Comparison of ENCODE assay signal across 12 cellular contexts in the genomic region with DNA sequence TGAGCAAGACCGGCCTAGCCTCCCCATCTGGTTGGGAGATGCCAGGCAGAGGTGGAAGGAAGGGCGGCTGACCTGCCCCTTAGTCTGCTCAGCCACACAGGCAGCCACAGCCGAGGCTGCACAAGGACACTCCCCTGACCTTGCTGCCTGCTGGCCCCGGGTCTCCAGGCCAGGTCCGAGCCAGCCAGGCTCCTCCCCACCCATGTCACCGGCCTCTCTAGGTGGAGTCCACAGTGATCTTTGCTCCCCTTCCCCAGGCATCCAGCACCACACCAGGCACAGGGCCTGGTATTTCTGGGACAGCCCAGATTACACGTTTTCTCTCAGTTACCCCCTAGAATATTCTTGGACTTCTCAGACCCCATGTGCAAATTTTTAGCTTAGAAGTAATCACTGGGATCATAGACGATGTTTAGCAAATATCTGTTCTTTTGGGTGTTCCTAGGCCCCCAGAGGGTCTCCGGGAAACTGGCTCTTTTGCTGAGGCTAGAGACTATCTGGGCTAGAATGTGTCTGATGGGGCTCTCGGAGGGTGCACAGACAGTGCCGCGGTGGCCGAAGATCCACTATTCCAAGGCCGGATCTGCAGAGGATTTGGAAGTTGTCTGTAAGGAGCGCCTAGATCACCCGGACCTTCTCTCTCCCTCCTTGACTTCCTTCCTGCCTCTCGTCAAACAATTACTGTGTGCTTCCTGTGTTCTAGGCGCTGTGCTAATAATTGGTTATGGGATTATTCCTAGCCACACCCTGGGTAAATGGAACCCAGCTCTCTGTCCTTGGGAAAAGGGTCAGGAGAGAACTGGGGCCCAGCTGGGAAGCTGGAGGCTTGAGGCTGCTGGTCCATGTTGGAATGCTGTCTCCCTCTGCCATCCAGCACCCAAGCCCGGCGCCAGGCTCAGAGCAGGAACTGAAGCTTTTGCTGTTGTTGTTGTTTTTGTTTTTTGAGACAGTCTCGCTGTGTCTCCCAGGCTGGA. TPM values are rescaled to one million over a fixed set of nuclear protein-coding genes. Genes with fewer than 3 reads are reported as not detected.
DNase-seq lines count a peak whose midpoint lies in the region; ATAC-seq, FAIRE-seq and TF ChIP-seq lines count a peak whose summit lies in the region.
"Had no signal": no experiment of that assay in that cellular context is flagged by ENCODE, and none has a peak within 500 bp of the region (broad histone marks: within the 10 kb centered on the region; RNA-seq: fewer than 3 reads in every experiment).

No MANE protein-coding gene starts in this region.

- H3K23ac ChIP-seq in H1 (ENCODE audit: insufficient read length): no peak overlapping the region

- peaks cover 0 to 4% (median 0%) of the 10 kb centered on the region in 8 donors for H3K9me3 Mint-ChIP-seq in CD4-positive, alpha-beta memory T cell

- H3K36me3 Mint-ChIP-seq in CD4-positive, alpha-beta memory T cell: peaks cover 25 to 29% of the 10 kb centered on the region in 2 donors

- H3K4me3 ChIP-seq in CD4-positive, alpha-beta memory T cell (ENCODE audit: low read length in 2 of 2): no peak overlapping the region
- H3K4me3 ChIP-seq in MM.1S (ENCODE audit: low read length) (no peak overlapping the region), H1 (ENCODE audit: extremely low read depth in 1 of 4, insufficient read depth in 2 of 4, low read depth in 3 of 4, low read length in 4 of 4) (no peak overlapping the region), parathyroid adenoma (ENCODE audit: low read depth, low read length) (no peak overlapping the region)
- H3K4me3 ChIP-seq: SK-N-MC had no signal

- peak overlapping the region; percentile 66 to 95 (median 90) for H3K27ac Mint-ChIP-seq in CD4-positive, alpha-beta memory T cell

- no peak overlapping the region for H3K9ac ChIP-seq in MM.1S (ENCODE audit: low read length)
- H3K9ac ChIP-seq in H1 (replicated peaks in 1 of 4; ENCODE audit: extremely low read depth in 1 of 4, low read depth in 3 of 4, low read length in 3 of 4): no peak overlapping the region
- H3K9ac ChIP-seq in parathyroid adenoma: no peak overlapping the region

- peaks cover 11% of the 10 kb centered on the region for H3K36me3 ChIP-seq in CD4-positive, alpha-beta memory T cell (ENCODE audit: insufficient read depth, low read length)
- H3K36me3 ChIP-seq in MM.1S (replicated peaks; ENCODE audit: insufficient read depth, low read length) (no peaks in the 10 kb centered on the region), H1 (ENCODE audit: control insufficient read depth in 2 of 4, insufficient read depth in 4 of 4, low read length in 3 of 4) (no peaks in the 10 kb centered on the region), parathyroid adenoma (ENCODE audit: control insufficient read depth, insufficient read depth, low read length) (no peaks in the 10 kb centered on the region)

- H2BK15ac ChIP-seq in H1 (ENCODE audit: low read length): no peak overlapping the region

- H4K5ac ChIP-seq in H1 (ENCODE audit: insufficient read length, low read depth, low read length): no peak overlapping the region

- no peak for TF ChIP-seq RAD21 in H1 (IDR thresholded peaks at IDR 0.05 in 1 of 2, conservative IDR thresholded peaks at IDR 0.05 in 1 of 2; ENCODE audit: low read depth in 2 of 2, low read length in 2 of 2)

- H3K9me2 ChIP-seq in MM.1S (replicated peaks; ENCODE audit: insufficient read depth, low read length): no peaks in the 10 kb centered on the region

- H3K14ac ChIP-seq in H1 (ENCODE audit: insufficient read length): no peak overlapping the region

- no peak overlapping the region for H2AFZ ChIP-seq in MM.1S (ENCODE audit: low read length)
- H2AFZ ChIP-seq in H1 (ENCODE audit: low read length): no peak overlapping the region
- no peak overlapping the region for H2AFZ ChIP-seq in parathyroid adenoma

- no peak overlapping the region for H3K18ac ChIP-seq in H1 (ENCODE audit: extremely low read depth, low read length)

- WGBS in H1 (ENCODE audit: extremely low coverage in 1 of 2, insufficient coverage in 1 of 2, insufficient read length in 1 of 2, insufficient replicate concordance in 2 of 2, low coverage in 1 of 2, low lambda C conversion rate in 2 of 2, missing lambda C conversion rate in 1 of 2), 2 experiments: 91% methylated on average over 20 of the region's 21 CpGs; no CpG with 5 or more reads in 1 of the 2 experiments

- H3K23me2 ChIP-seq in H1 (ENCODE audit: low read depth, low read length): peaks cover 4% of the 10 kb centered on the region; the same call in 1 of the 2 replicates

- no peaks in the 10 kb centered on the region; the same call in none of the 2 replicates for H3K79me1 ChIP-seq in H1 (ENCODE audit: low read depth, low read length)

- CTCF ChIA-PET in CD4-positive, alpha-beta memory T cell (lab: Charles Lee; ENCODE audit: partially characterized antibody): interaction anchor here (1.5 to 11.4 kb wide), 4 partner anchors 9 to 96 kb away, joined by 3 to 208 read pairs (median 4); partner anchors contain the start of gene HPCAL1
- CTCF ChIA-PET in H1 (lab: Charles Lee; ENCODE audit: partially characterized antibody): interaction anchor here (1.1 to 1.2 kb wide), 2 partner anchors 16 to 17 kb away, joined by 3 read pairs; no protein-coding TSS in a partner anchor

- peak overlapping the region; percentile 23; the same call in 1 of the 2 replicates for H4K8ac ChIP-seq in H1 (ENCODE audit: extremely low read depth, insufficient read depth, low read length)

- intact Hi-C loops in CD4-positive, alpha-beta memory T cell (cut with micrococcal nuclease): no loop called here

- H3K4me3 Mint-ChIP-seq in CD4-positive, alpha-beta memory T cell: peak overlapping the region in 7 of 8 donors; percentile 25 to 73 (median 37)

- H3F3A ChIP-seq in MM.1S (ENCODE audit: insufficient read depth, low read length): no peaks in the 10 kb centered on the region

- H3K4me2 ChIP-seq in MM.1S (ENCODE audit: low read depth, low read length) (0 out of 2 replicates have a peak overlapping the region, but pooled peaks have one; percentile 29), H1 (ENCODE audit: insufficient read depth in 1 of 2, low read depth in 2 of 2, low read length in 2 of 2) (no peak overlapping the region), parathyroid adenoma (ENCODE audit: low read length) (no peak overlapping the region)

- TF ChIP-seq CTCF in MM.1S (IDR thresholded peaks at IDR 0.05; ENCODE audit: low read length) (no peak), H1 (IDR thresholded peaks at IDR 0.05; ENCODE audit: control extremely low read depth in 1 of 3, insufficient read depth in 1 of 3, low read depth in 1 of 3, low read length in 3 of 3) (no peak), parathyroid adenoma (IDR thresholded peaks at IDR 0.05) (no peak)

- H3K9me3 ChIP-seq in CD4-positive, alpha-beta memory T cell (ENCODE audit: control insufficient read depth in 1 of 2, low read length in 2 of 2): no peaks in the 10 kb centered on the region
- no peaks in the 10 kb centered on the region for H3K9me3 ChIP-seq in MM.1S (replicated peaks; ENCODE audit: insufficient read depth, low read length)
- no peaks in the 10 kb centered on the region for H3K9me3 ChIP-seq in H1 (ENCODE audit: insufficient read depth in 2 of 2, low read depth in 1 of 2, low read length in 1 of 2)
- no peaks in the 10 kb centered on the region for H3K9me3 ChIP-seq in parathyroid adenoma (ENCODE audit: control insufficient read depth, low read length)

- no peak overlapping the region for H3K56ac ChIP-seq in H1 (replicated peaks; ENCODE audit: insufficient read length, low read depth, low read length)

- no peak overlapping the region for H2BK120ac ChIP-seq in H1 (replicated peaks; ENCODE audit: low read depth, low read length)

- H3K79me2 ChIP-seq in MM.1S (ENCODE audit: low read length) (peaks cover 61% of the 10 kb centered on the region), H1 (ENCODE audit: control insufficient read depth in 1 of 2, insufficient read depth in 2 of 2, low read length in 2 of 2) (no peaks in the 10 kb centered on the region), parathyroid adenoma (no peaks in the 10 kb centered on the region)

- peaks cover 32% of the 10 kb centered on the region for H3K4me1 ChIP-seq in CD4-positive, alpha-beta memory T cell (ENCODE audit: insufficient read depth, low read length)
- H3K4me1 ChIP-seq in MM.1S (ENCODE audit: low read length) (peaks cover 24% of the 10 kb centered on the region), H1 (replicated peaks in 1 of 4; ENCODE audit: control insufficient read depth in 3 of 4, insufficient read depth in 4 of 4, low read length in 3 of 4) (no peaks in the 10 kb centered on the region; a peak in 1 of 7 replicates), parathyroid adenoma (peaks cover 6% of the 10 kb centered on the region)

- no peak for DNase-seq in CD4-positive, alpha-beta memory T cell
- DNase-seq in MM.1S: no peak
- DNase-seq in H1 (ENCODE audit: low read depth in 1 of 2, low spot score in 2 of 2): no peak
- no peak for DNase-seq in NCI-H2029 treated with DMSO at 0.1 percent for 48 hours (lab: John Stamatoyannopoulos, UW)
- no peak for DNase-seq in NK-92 treated with Interleukin-12 subunit alpha and Interleukin-12 subunit beta, amount 100 ng/mL, for 24 hours (lab: John Stamatoyannopoulos, UW)
- DNase-seq: DMS53, H7, NCI-H1930 had no signal

- H2BK20ac ChIP-seq in H1 (ENCODE audit: low read length): no peak overlapping the region

- TF ChIP-seq POLR2A in H1 (IDR thresholded peaks at IDR 0.05; ENCODE audit: control extremely low read depth in 1 of 2, low read depth in 2 of 2, low read length in 2 of 2): no peak

- H2AK5ac ChIP-seq in H1 (ENCODE audit: low read depth, low read length): no peak overlapping the region

- H3K27me3 ChIP-seq in CD4-positive, alpha-beta memory T cell (ENCODE audit: insufficient read depth, low read length): no peaks in the 10 kb centered on the region
- no peaks in the 10 kb centered on the region for H3K27me3 ChIP-seq in MM.1S (replicated peaks; ENCODE audit: insufficient read depth, low read length)
- H3K27me3 ChIP-seq in H1 (replicated peaks in 1 of 4; ENCODE audit: control insufficient read depth in 3 of 4, extremely low read depth in 1 of 4, insufficient read depth in 3 of 4, low read length in 3 of 4): no peaks in the 10 kb centered on the region
- no peaks in the 10 kb centered on the region for H3K27me3 ChIP-seq in parathyroid adenoma (ENCODE audit: control insufficient read depth, insufficient read depth, low read length)

- ATAC-seq in SK-N-SH treated with all-trans-retinoic acid at 6 μM for 48 hours (no peak), GM19324 (IDR thresholded peaks at IDR 0.05; ENCODE audit: low FRiP score, unreplicated experiment) (no peak)

- H3K4ac ChIP-seq in H1 (replicated peaks; ENCODE audit: insufficient read length, low read depth, low read length): no peak overlapping the region

- H2BK5ac ChIP-seq in H1 (ENCODE audit: low read depth, low read length): no peak overlapping the region; the same call in 1 of the 2 replicates

- H2BK12ac ChIP-seq in H1 (ENCODE audit: low read depth, low read length): no peak overlapping the region

- peaks cover 17 to 40% (median 30%) of the 10 kb centered on the region in 4 donors for H3K4me1 Mint-ChIP-seq in CD4-positive, alpha-beta memory T cell

- FAIRE-seq in H1 (lab: Jason Lieb, UNC): no peak

- no peak overlapping the region for H4K91ac ChIP-seq in H1 (replicated peaks; ENCODE audit: insufficient read length, low read length)

- peak overlapping the region; percentile 4 for H3K27ac ChIP-seq in CD4-positive, alpha-beta memory T cell (ENCODE audit: low read depth, low read length)
- no peak overlapping the region for H3K27ac ChIP-seq in MM.1S (ENCODE audit: low read length)
- no peak overlapping the region for H3K27ac ChIP-seq in H1 (ENCODE audit: low read depth, low read length)
- H3K27ac ChIP-seq in parathyroid adenoma: peak overlapping the region; percentile 1
- H3K27ac ChIP-seq: SK-N-MC had no signal

- POLR2A ChIA-PET in CD4-positive, alpha-beta memory T cell (lab: Charles Lee; ENCODE audit: partially characterized antibody): interaction anchor here (1.5 kb wide), 1 partner anchor 18 kb away, joined by 4 read pairs; no protein-coding TSS in a partner anchor
- POLR2A ChIA-PET in H1 (lab: Charles Lee; ENCODE audit: partially characterized antibody): no interaction called here

- no peaks in the 10 kb centered on the region for H3K27me3 Mint-ChIP-seq in CD4-positive, alpha-beta memory T cell

- no peaks in the 10 kb centered on the region for H4K20me1 ChIP-seq in MM.1S (ENCODE audit: insufficient read depth, low read length)
- H4K20me1 ChIP-seq in H1 (replicated peaks in 1 of 2; ENCODE audit: control insufficient read depth in 1 of 2, insufficient read depth in 2 of 2, low read length in 2 of 2): no peaks in the 10 kb centered on the region

- TF ChIP-seq EP300 in H1 (IDR thresholded peaks at IDR 0.05; ENCODE audit: borderline replicate concordance in 1 of 2, low read depth in 2 of 2, low read length in 2 of 2): no peak

RNA-seq across cellular contexts. Expression of gene ODC1, which starts 46.9 kb away (rescaled TPM):
- 10 to 100 TPM; 32.5 to 35.4 TPM for total RNA-seq in CD4-positive, alpha-beta memory T cell
- 10 to 100 TPM; 54.3 to 63.5 TPM for polyA plus RNA-seq in CD4-positive, alpha-beta memory T cell
- 73.6 and 76.7 TPM in 2 replicates for total RNA-seq in H1 (2021; fragmentation: NEBNext Ultra II Directional; extraction: Animal tissue kit (Norgen Biotek cat#: 25700))
- 39.9 and 57.2 TPM in 2 replicates for polyA plus RNA-seq in H1 (2011; rRNA removed)
- 52.1 TPM for polyA plus RNA-seq in H1 (2011; cell fraction: cytosol; rRNA removed)
- polyA plus RNA-seq in H1 (2011; cell fraction: nucleus; rRNA removed): 28.3 TPM
- 51.1 to 69.3 TPM (median 56.4 TPM) in 4 replicates for polyA plus RNA-seq in H1 (2012, experiment 1 of 2)
- 47.0 TPM for polyA plus RNA-seq in H1 (2012, experiment 2 of 2)
- 36.2 TPM for polyA plus RNA-seq in H1 (2013, experiment 1 of 2)
- 38.4 TPM for polyA plus RNA-seq in H1 (2013, experiment 2 of 2)
- 62.9 and 69.6 TPM in 2 replicates for polyA minus RNA-seq in H1 (2011; rRNA and poly(A)+ RNA removed)
- polyA minus RNA-seq in H1 (2011; cell fraction: cytosol; rRNA and poly(A)+ RNA removed): 26.7 TPM
- 24.6 TPM for polyA minus RNA-seq in H1 (2011; cell fraction: nucleus; rRNA and poly(A)+ RNA removed)

Comparison
In these comparisons a context has a peak if more than half of its experiments do, and no peak if none do; other contexts are left out.
1. H3K27ac ChIP-seq: peak in CD4-positive, alpha-beta memory T cell (single experiment) and parathyroid adenoma (single experiment); none in MM.1S (single experiment) and H1 (single experiment).